In the genomic region with DNA sequence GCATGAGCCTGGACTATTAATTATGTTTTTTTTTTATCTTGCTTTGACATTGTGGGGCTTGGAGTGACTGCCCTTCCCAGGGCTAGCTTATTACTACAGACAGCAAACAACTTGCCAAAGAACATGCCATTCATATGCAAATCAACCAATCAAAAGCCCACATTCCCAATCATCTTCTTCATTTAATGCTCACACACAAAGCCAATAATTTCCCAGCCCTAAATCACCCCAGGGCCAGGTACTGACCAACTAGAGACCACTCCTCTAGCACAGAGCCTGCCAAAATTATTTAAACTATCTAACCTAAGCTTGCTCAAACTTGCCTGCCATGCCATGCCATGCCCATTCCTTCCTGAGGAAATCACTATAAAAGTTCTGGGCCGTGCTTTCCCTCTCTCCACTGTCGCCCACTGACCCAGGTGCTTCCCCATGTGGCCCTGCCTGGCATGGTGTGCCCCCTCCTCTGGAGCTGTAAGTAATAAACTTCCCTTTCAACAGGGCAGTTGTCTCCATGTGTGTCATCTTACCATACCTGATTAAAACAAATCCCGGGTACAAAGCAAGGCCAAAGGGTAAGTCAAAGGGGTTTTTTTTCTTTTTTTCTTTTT, we compare ENCODE assay signal across 2 cellular contexts.
A peak's percentile ranks its signal among the peaks of the same experiment; 100 is the strongest.
TF ChIP-seq lines count a peak whose summit lies in the region.

No MANE protein-coding gene starts in this region.

TF ChIP-seq in HEK293, 187 proteins besides CTCF, POLR2A, EP300 and RAD21:
- TF ChIP-seq ZNF266 (tag by site-specific recombination; IDR thresholded peaks at IDR 0.05; ENCODE audit: low read depth), result 0 out of 2 replicates have a peak, but pooled peaks have one; percentile 19
- TF ChIP-seq, protein P1, sequence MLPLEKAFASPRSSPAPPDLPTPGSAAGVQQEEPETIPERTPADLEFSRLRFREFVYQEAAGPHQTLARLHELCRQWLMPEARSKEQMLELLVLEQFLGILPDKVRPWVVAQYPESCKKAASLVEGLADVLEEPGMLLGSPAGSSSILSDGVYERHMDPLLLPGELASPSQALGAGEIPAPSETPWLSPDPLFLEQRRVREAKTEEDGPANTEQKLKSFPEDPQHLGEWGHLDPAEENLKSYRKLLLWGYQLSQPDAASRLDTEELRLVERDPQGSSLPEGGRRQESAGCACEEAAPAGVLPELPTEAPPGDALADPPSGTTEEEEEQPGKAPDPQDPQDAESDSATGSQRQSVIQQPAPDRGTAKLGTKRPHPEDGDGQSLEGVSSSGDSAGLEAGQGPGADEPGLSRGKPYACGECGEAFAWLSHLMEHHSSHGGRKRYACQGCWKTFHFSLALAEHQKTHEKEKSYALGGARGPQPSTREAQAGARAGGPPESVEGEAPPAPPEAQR (tag by site-specific recombination; IDR thresholded peaks at IDR 0.05), result no peak
TF ChIP-seq in HEK293: peak in this region for 1.

TF ChIP-seq in HepG2, 621 proteins besides CTCF, POLR2A, EP300 and RAD21:
- no peak for TF ChIP-seq TEAD2 (CRISPR knock-in tag; IDR thresholded peaks at IDR 0.05)
- TF ChIP-seq MAZ (IDR thresholded peaks at IDR 0.05; ENCODE audit: borderline replicate concordance, low read depth, low read length), result no peak
- TF ChIP-seq MAZ (CRISPR knock-in tag; IDR thresholded peaks at IDR 0.05; ENCODE audit: low read depth), result no peak
